15 cellular contexts compared by ENCODE assay signal in genomic region chr4:85762204-85762884, GRCh38.
DNase-seq lines count a peak whose midpoint lies in the region; ATAC-seq, FAIRE-seq and TF ChIP-seq lines count a peak whose summit lies in the region.
"Had no signal": no experiment of that assay in that cellular context is flagged by ENCODE, and none has a peak within 500 bp of the region (broad histone marks: within the 10 kb centered on the region; RNA-seq: fewer than 3 reads in every experiment).

No MANE protein-coding gene starts in this region.

- H2BK5ac ChIP-seq in IMR-90 (ENCODE audit: low read depth, low read length, poor library complexity, severe bottlenecking), result peak overlapping the region; percentile 88

- peak overlapping the region in 1 of 2 experiments; percentile 80; a peak in 1 of 4 replicates for H4K8ac ChIP-seq in IMR-90 (ENCODE audit: low read depth in 2 of 2, low read length in 2 of 2)

- H2AFZ ChIP-seq in IMR-90 (replicated peaks; ENCODE audit: low read length, poor library complexity), result no peak overlapping the region

- peak; percentile 93 for DNase-seq in IMR-90
- DNase-seq in caudate nucleus (lab: John Stamatoyannopoulos, UW), result no peak
- peak; percentile 89 for DNase-seq in stromal cell of bone marrow (ENCODE audit: low read depth)
- no peak for DNase-seq in D341Med (ENCODE audit: low spot score)
- DNase-seq in frontal cortex (ENCODE audit: low spot score in 2 of 2), result no peak
- DNase-seq: activated CD4-positive, alpha-beta T cell treated with anti-CD3 and anti-CD28 coated beads, Interleukin-2, amount 50 U/mL, for 48 hours; erythroblast; midbrain; stimulated activated CD4-positive, alpha-beta T cell treated with anti-CD3 and anti-CD28 coated beads, Interleukin-15, amount 100 ng/mL, for 24 hours had no signal

- POLR2A ChIA-PET in IMR-90 (lab: Charles Lee; ENCODE audit: unreplicated experiment), result interaction anchor here (1.1 kb wide), 1 partner anchor 19 kb away, joined by 4 read pairs; no protein-coding TSS in a partner anchor

- no peak overlapping the region for H2AK5ac ChIP-seq in IMR-90 (ENCODE audit: low read depth, low read length)

- no peak overlapping the region for H3K56ac ChIP-seq in IMR-90 (ENCODE audit: extremely low read depth, insufficient read depth, low read length)

- dilution Hi-C loops in IMR-90 (cut with HindIII; ENCODE audit: low sequenced_read_pairs, unreplicated experiment), result no loop called here

- no peak overlapping the region for H4K5ac ChIP-seq in IMR-90 (ENCODE audit: low read depth, low read length)

- H3K4me2 ChIP-seq in IMR-90 (ENCODE audit: low read depth, low read length), result peak overlapping the region; percentile 79

- TF ChIP-seq RAD21 in IMR-90 (IDR thresholded peaks at IDR 0.05; ENCODE audit: low read length), result no peak

- peak overlapping the region; percentile 8; the same call in 1 of the 2 replicates for H3K18ac ChIP-seq in IMR-90 (ENCODE audit: low read depth, low read length)

- ATAC-seq in IMR-90 (ENCODE audit: low read depth), result peak; percentile 88
- ATAC-seq in HG03457 (IDR thresholded peaks at IDR 0.05; ENCODE audit: unreplicated experiment), result no peak
- no peak for ATAC-seq in HG03097 (IDR thresholded peaks at IDR 0.05; ENCODE audit: low FRiP score, unreplicated experiment)
- ATAC-seq: stimulated activated memory B cell treated with anti-CD40 and anti-IgM and Interleukin-4, amounts not matched to agents 10 μg/mL and 1 μg/mL and 100 μg/mL, for 72 hours had no signal

- no peak for TF ChIP-seq POLR2A in IMR-90 (IDR thresholded peaks at IDR 0.05; ENCODE audit: low read depth, low read length)

- H3K4ac ChIP-seq in IMR-90 (ENCODE audit: low read depth, low read length), result peak overlapping the region; percentile 66; the same call in 1 of the 2 replicates

- no peak overlapping the region for H2AK9ac ChIP-seq in IMR-90 (replicated peaks; ENCODE audit: low read depth, low read length, poor library complexity)

- no peak overlapping the region for H3K9ac ChIP-seq in IMR-90 (ENCODE audit: low read depth, low read length)

- H3K79me1 ChIP-seq in IMR-90 (ENCODE audit: low read depth in 1 of 2, low read length in 2 of 2), result 0 out of 4 replicates have a peak, but pooled peaks cover 0 to 3% of the 10 kb centered on the region in 2 experiments

- no peak overlapping the region for H3K14ac ChIP-seq in IMR-90 (replicated peaks; ENCODE audit: low read depth, low read length)

- H3K36me3 ChIP-seq in IMR-90 (ENCODE audit: control insufficient read depth, insufficient read depth, low read length), result no peaks in the 10 kb centered on the region
- H3K36me3 ChIP-seq: HAP-1 had no signal

- BruUV-seq in IMR-90 (replicated peaks; lab: Mats Ljungman, UMichigan), result no TSS peak

- H3K9me1 ChIP-seq in IMR-90 (ENCODE audit: insufficient read depth, low read length), result peaks cover 3% of the 10 kb centered on the region; the same call in 1 of the 2 replicates

- H3K9me3 ChIP-seq in IMR-90 (ENCODE audit: control insufficient read depth, insufficient read depth, low read length), result no peaks in the 10 kb centered on the region
- H3K9me3 ChIP-seq: HAP-1 had no signal

- intact Hi-C loops in IMR-90 (cut with micrococcal nuclease), result no loop called here

- no CpG with 5 or more reads among the region's 6 CpGs for WGBS in IMR-90 (ENCODE audit: extremely low coverage in 2 of 2, insufficient read length in 1 of 2), 2 experiments

- H3K4me1 ChIP-seq in IMR-90 (ENCODE audit: control insufficient read depth, insufficient read depth, low read length), result peaks cover 13% of the 10 kb centered on the region

- CTCF ChIA-PET in IMR-90 (lab: Yijun Ruan, JAX), result interaction anchor here (1.2 to 2.3 kb wide), 3 partner anchors 35 to 207 kb away, joined by 4 to 16 read pairs (median 9); no protein-coding TSS in a partner anchor

- no peak overlapping the region for H4K91ac ChIP-seq in IMR-90 (ENCODE audit: insufficient read depth, low read depth, low read length)

- peak overlapping the region; percentile 56; the same call in 1 of the 2 replicates for H2BK20ac ChIP-seq in IMR-90 (ENCODE audit: low read depth, low read length)

- FAIRE-seq in islet of Langerhans (lab: Jason Lieb, UNC), result peak; percentile 85
- FAIRE-seq in frontal cortex (lab: Jason Lieb, UNC), result no peak

- TF ChIP-seq CTCF in IMR-90 (conservative IDR thresholded peaks at IDR 0.05; ENCODE audit: low read depth, low read length), result no peak

- H2BK120ac ChIP-seq in IMR-90 (ENCODE audit: low read depth, low read length), result peak overlapping the region; percentile 82; the same call in 1 of the 2 replicates

- H3K27ac ChIP-seq in IMR-90 (ENCODE audit: insufficient read depth, low read length), result peak overlapping the region; percentile 80; the same call in 1 of the 2 replicates
- peak overlapping the region; percentile 52 for H3K27ac ChIP-seq in caudate nucleus (ENCODE audit: low read depth, low read length)
- H3K27ac ChIP-seq: SK-N-MC had no signal

- no peaks in the 10 kb centered on the region; the same call in 1 of the 2 replicates for H4K20me1 ChIP-seq in IMR-90 (ENCODE audit: insufficient read depth, low read length)

- H3K23ac ChIP-seq in IMR-90 (ENCODE audit: low read depth, low read length), result peak overlapping the region; percentile 83; the same call in 1 of the 2 replicates

- H3K27me3 ChIP-seq in IMR-90 (ENCODE audit: control insufficient read depth, insufficient read depth, low read length), result no peaks in the 10 kb centered on the region

- in situ Hi-C loops in IMR-90 (cut with MboI; ENCODE audit: low sequenced_read_pairs), result loop anchor here (10.0 kb wide), 1 partner anchor 272 kb away; no protein-coding TSS in a partner anchor

- H2BK15ac ChIP-seq in IMR-90 (ENCODE audit: low read depth, low read length), result no peak overlapping the region

- H3K4me3 ChIP-seq in IMR-90 (ENCODE audit: insufficient read depth, low read depth, low read length), result no peak overlapping the region
- H3K4me3 ChIP-seq: HAP-1, SK-N-MC had no signal

TF ChIP-seq in IMR-90, 13 proteins besides CTCF, POLR2A, EP300 and RAD21:
- peak; percentile 46; the same call in 1 of the 2 replicates for TF ChIP-seq NFE2L2 (IDR thresholded peaks at IDR 0.05; ENCODE audit: low read depth, low read length)
- no peak for TF ChIP-seq CHD1 (IDR thresholded peaks at IDR 0.05; ENCODE audit: low read depth, low read length)
- 0 out of 2 replicates have a peak, but pooled peaks have one; percentile 14 for TF ChIP-seq FOS (IDR thresholded peaks at IDR 0.05; ENCODE audit: low read depth, low read length)
- TF ChIP-seq CEBPB (IDR thresholded peaks at IDR 0.05; ENCODE audit: low read depth, low read length), result no peak
- TF ChIP-seq RCOR1 (IDR thresholded peaks at IDR 0.05; ENCODE audit: insufficient replicate concordance, low read length), result no peak

Comparison
In these comparisons a context has a peak if more than half of its experiments do, and no peak if none do; other contexts are left out.
1. DNase-seq: peak in IMR-90 (single experiment) and stromal cell of bone marrow (single experiment); none in caudate nucleus (0 of 61), D341Med (single experiment) and frontal cortex (0 of 2).